ENCODE assay signal across 10 cellular contexts in genomic region chr17:64641499-64641898, GRCh38. TPM values are rescaled to one million over a fixed set of nuclear protein-coding genes. Genes with fewer than 3 reads are reported as not detected.
DNase-seq lines count a peak whose midpoint lies in the region; ATAC-seq and TF ChIP-seq lines count a peak whose summit lies in the region.
"Had no signal": no experiment of that assay in that cellular context is flagged by ENCODE, and none has a peak within 500 bp of the region (broad histone marks: within the 10 kb centered on the region; RNA-seq: fewer than 3 reads in every experiment).

No MANE protein-coding gene starts in this region.

- TF ChIP-seq POLR2A in gastrocnemius medialis (IDR thresholded peaks at IDR 0.05) (no peak), stomach (IDR thresholded peaks at IDR 0.05) (no peak)

- POLR2A ChIA-PET in RWPE1 (lab: Yijun Ruan, JAX; ENCODE audit: low non-redundant PET), result no interaction called here

- TF ChIP-seq CTCF in RWPE1 (conservative IDR thresholded peaks at IDR 0.05; ENCODE audit: low read depth) (no peak), gastrocnemius medialis (IDR thresholded peaks at IDR 0.05 in 4 of 5, conservative IDR thresholded peaks at IDR 0.05 in 1 of 5) (no peak), stomach (IDR thresholded peaks at IDR 0.05) (no peak)

- ATAC-seq in gastrocnemius medialis (peak; percentile 23 to 56), GM21423 (IDR thresholded peaks at IDR 0.05; ENCODE audit: unreplicated experiment) (no peak)

- H3K36me3 ChIP-seq in gastrocnemius medialis (no peaks in the 10 kb centered on the region), stomach (peaks cover 0 to 15% (median 5%) of the 10 kb centered on the region in 4 donors)

- H3K4me3 ChIP-seq in gastrocnemius medialis (no peak overlapping the region), stomach (no peak overlapping the region)

- WGBS in stomach, 5 donors, result 23 to 46% (median 31%) methylated on average over 2 of the region's 2 CpGs

- CTCF ChIA-PET in RWPE1 (lab: Yijun Ruan, JAX), result interaction anchor here (0.7 kb wide), 1 partner anchor 22 kb away, joined by 3 read pairs; no protein-coding TSS in a partner anchor

- H3K4me3 Mint-ChIP-seq in T-helper 2 cell treated with Interferon-gamma antibody and Interleukin-4, amounts not matched to agents 5 μg/mL and 100 μg/mL, for 36 hours, result no peak overlapping the region

- H3K27ac ChIP-seq in RWPE1, result peak overlapping the region; percentile 49
- no peak overlapping the region for H3K27ac ChIP-seq in gastrocnemius medialis
- no peak overlapping the region for H3K27ac ChIP-seq in stomach

- H3K4me1 Mint-ChIP-seq in T-helper 2 cell treated with Interferon-gamma antibody and Interleukin-4, amounts not matched to agents 5 μg/mL and 100 μg/mL, for 36 hours (ENCODE audit: low read depth), result peaks cover 14% of the 10 kb centered on the region

- H3K27ac Mint-ChIP-seq in T-helper 2 cell treated with Interferon-gamma antibody and Interleukin-4, amounts not matched to agents 5 μg/mL and 100 μg/mL, for 36 hours, result no peak overlapping the region

- no peaks in the 10 kb centered on the region for H3K27me3 Mint-ChIP-seq in T-helper 2 cell treated with Interferon-gamma antibody and Interleukin-4, amounts not matched to agents 5 μg/mL and 100 μg/mL, for 36 hours (ENCODE audit: low read depth)

- DNase-seq in NCI-H146 (lab: John Stamatoyannopoulos, UW), result peak; percentile 3
- no peak for DNase-seq in NCI-H146 treated with DMSO at 0.1 percent for 48 hours (lab: John Stamatoyannopoulos, UW; ENCODE audit: unreplicated experiment)
- no peak for DNase-seq in RWPE1 (ENCODE audit: low spot score)
- peak; percentile 59 for DNase-seq in fibroblast of the conjunctiva (ENCODE audit: low read depth)
- DNase-seq in gastrocnemius medialis, result no peak
- no peak for DNase-seq in T-helper 2 cell treated with Interferon-gamma antibody and Interleukin-4, amounts not matched to agents 5 μg/mL and 100 μg/mL, for 36 hours (ENCODE audit: low spot score)
- DNase-seq in stomach, result no peak
- DNase-seq: AML-193, nucleus accumbens had no signal

- no peaks in the 10 kb centered on the region for H3K9me3 Mint-ChIP-seq in T-helper 2 cell treated with Interferon-gamma antibody and Interleukin-4, amounts not matched to agents 5 μg/mL and 100 μg/mL, for 36 hours

- in situ Hi-C loops in gastrocnemius medialis (cut with MboI; ENCODE audit: low sequenced_read_pairs in 4 of 4), result loop anchor here in 1 of 4 donors (10.0 kb wide), 2 partner anchors 137 to 217 kb away; partner anchors contain the start of genes CEP95 and DDX5

- H3K4me1 ChIP-seq in gastrocnemius medialis, result peaks cover 6 to 17% of the 10 kb centered on the region in 2 donors
- peaks cover 16 to 43% (median 28%) of the 10 kb centered on the region in 4 donors for H3K4me1 ChIP-seq in stomach

- H3K27me3 ChIP-seq in gastrocnemius medialis (no peaks in the 10 kb centered on the region), stomach (no peaks in the 10 kb centered on the region)

- no peaks in the 10 kb centered on the region for H3K9me3 ChIP-seq in gastrocnemius medialis
- H3K9me3 ChIP-seq in stomach, result no peaks in the 10 kb centered on the region

- no peak for TF ChIP-seq EP300 in stomach (IDR thresholded peaks at IDR 0.05)

- intact Hi-C loops in gastrocnemius medialis (cut with DNase I; ENCODE audit: low total_unique reads) (loop anchor here (10.0 kb wide), 1 partner anchor 217 kb away; no protein-coding TSS in a partner anchor), stomach (cut with DNase I; ENCODE audit: low total_unique reads) (no loop called here)

- peaks cover 14% of the 10 kb centered on the region for H3K36me3 Mint-ChIP-seq in T-helper 2 cell treated with Interferon-gamma antibody and Interleukin-4, amounts not matched to agents 5 μg/mL and 100 μg/mL, for 36 hours (ENCODE audit: low read depth)

RNA-seq across cellular contexts. Expression of gene SMURF2, which starts 20.6 kb away (rescaled TPM):
- total RNA-seq in gastrocnemius medialis (10 to 100 TPM in 3 of 4 donors, 1 to 10 TPM in 1; 8.9 to 15.3 (median 11.4) TPM), stomach (10 to 100 TPM in 4 of 5 donors, 1 to 10 TPM in 1; 2.6 to 54.3 (median 26.3) TPM)
- polyA plus RNA-seq in stomach, result 1 to 10 TPM; 4.1 to 9.9 (median 7.9) TPM

Comparison
In these comparisons a context has a peak if more than half of its experiments do, and no peak if none do; other contexts are left out.
1. DNase-seq: peak in NCI-H146 (single experiment) and fibroblast of the conjunctiva (single experiment); none in NCI-H146 treated with DMSO at 0.1 percent for 48 hours (single experiment), RWPE1 (single experiment), gastrocnemius medialis (0 of 2), T-helper 2 cell treated with Interferon-gamma antibody and Interleukin-4, amounts not matched to agents 5 μg/mL and 100 μg/mL, for 36 hours (single experiment) and stomach (single experiment).